In the genomic region with DNA sequence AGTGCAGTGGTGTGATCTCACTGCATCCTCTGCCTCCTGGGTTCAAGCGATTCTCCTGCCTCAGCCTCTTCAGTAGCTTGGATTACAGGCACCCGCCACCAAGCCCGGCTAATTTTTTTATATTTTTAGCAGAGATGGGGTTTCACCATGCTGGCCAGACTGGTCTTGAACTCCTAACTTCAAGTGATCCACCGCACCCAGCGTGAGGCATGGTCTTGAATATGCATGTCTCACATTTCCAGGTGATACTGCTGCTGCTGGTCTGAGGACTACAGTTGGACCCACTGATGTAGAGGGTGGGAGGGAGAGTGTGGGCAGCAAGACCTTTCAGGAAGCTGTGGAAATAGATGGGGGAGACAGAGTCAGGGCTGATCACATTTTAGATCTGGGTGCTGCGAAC, we compare ENCODE assay signal across 27 cellular contexts. TPM values are rescaled to one million over a fixed set of nuclear protein-coding genes. Genes with fewer than 3 reads are reported as not detected.
"Had no signal": no experiment of that assay in that cellular context is flagged by ENCODE, and none has a peak within 500 bp of the region (broad histone marks: within the 10 kb centered on the region; RNA-seq: fewer than 3 reads in every experiment).

No MANE protein-coding gene starts in this region.

- H3K27ac ChIP-seq: adrenal gland, PC-9, VCaP had no signal

- H3K36me3 ChIP-seq: adrenal gland had no signal

- ATAC-seq: activated T-cell treated with anti-CD3 and anti-CD28 coated beads, Interleukin-2, amount 50 U/mL, for 4 hours had no signal

- H3K27me3 ChIP-seq: adrenal gland had no signal

- H3K27me3 Mint-ChIP-seq: activated B cell treated with CpG ODN at 0.5 μM for 24 hours; activated naive CD8-positive, alpha-beta T cell had no signal

- H3K4me3 ChIP-seq: adrenal gland, PC-9 had no signal

- H3K9me3 ChIP-seq: adrenal gland had no signal

- H3K4me3 Mint-ChIP-seq: activated B cell treated with CpG ODN at 0.5 μM for 24 hours; activated naive CD4-positive, alpha-beta T cell treated with anti-CD3 and anti-CD28 coated beads, Interleukin-2, amount 10 ng/mL, durations not matched to agents 7 days and 5 days; activated naive CD8-positive, alpha-beta T cell; activated T-cell treated with anti-CD3 and anti-CD28 coated beads, Interleukin-2, amount 50 U/mL, for 4 hours; activated T-helper 1 cell treated with anti-CD3 and anti-CD28 coated beads, Interleukin-12 subunit alpha, Interleukin-12 subunit beta, Interleukin-2, Interleukin-4 antibody, amounts not matched to agents 30 ng/mL and 10 ng/mL and 1 ng/mL, durations not matched to agents 14 hours and 24 hours and 36 hours; brain had no signal

- H3K9me3 Mint-ChIP-seq: activated B cell treated with CpG ODN at 0.5 μM for 24 hours; activated naive CD4-positive, alpha-beta T cell treated with anti-CD3 and anti-CD28 coated beads, Interleukin-2, amount 10 ng/mL, durations not matched to agents 7 days and 5 days; activated T-cell treated with anti-CD3 and anti-CD28 coated beads, Interleukin-2, amount 50 U/mL, for 4 hours; activated T-helper 1 cell treated with anti-CD3 and anti-CD28 coated beads, Interleukin-12 subunit alpha, Interleukin-12 subunit beta, Interleukin-2, Interleukin-4 antibody, amounts not matched to agents 30 ng/mL and 10 ng/mL and 1 ng/mL, durations not matched to agents 14 hours and 24 hours and 36 hours; brain had no signal

- H3K4me1 Mint-ChIP-seq: activated naive CD4-positive, alpha-beta T cell treated with anti-CD3 and anti-CD28 coated beads, Interleukin-2, amount 10 ng/mL, durations not matched to agents 7 days and 5 days; brain had no signal

- H3K27ac Mint-ChIP-seq: activated B cell treated with CpG ODN at 0.5 μM for 24 hours; activated naive CD8-positive, alpha-beta T cell; brain had no signal

- DNase-seq: activated B cell treated with CpG ODN at 0.5 μM for 24 hours; activated CD4-positive, alpha-beta T cell treated with anti-CD3 and anti-CD28 coated beads for 4 hours; activated CD4-positive, alpha-beta T cell treated with anti-CD3 and anti-CD28 coated beads, Interleukin-2, amount 50 U/mL, for 4 hours; activated CD4-positive, CD25-positive, alpha-beta regulatory T cell treated with anti-CD3 and anti-CD28 coated beads, Interleukin-2, amount 50 U/mL, for 72 hours; activated CD8-positive, alpha-beta memory T cell treated with anti-CD3 and anti-CD28 coated beads, Interleukin-2, amount 50 U/mL, for 4 hours; activated effector memory CD4-positive, alpha-beta T cell treated with Interleukin-2 at 50 U/mL for 16 hours; activated naive CD4-positive, alpha-beta T cell treated with anti-CD3 and anti-CD28 coated beads, Interleukin-2, amount 10 ng/mL, durations not matched to agents 7 days and 5 days; activated T-cell treated with anti-CD3 and anti-CD28 coated beads for 4 hours; activated T-cell treated with anti-CD3 and anti-CD28 coated beads, Interleukin-2, amount 50 U/mL, for 4 hours; adrenal gland; central memory CD4-positive, alpha-beta T cell; NCI-H1092 treated with DMSO at 0.1 percent for 48 hours; NCI-H1417 treated with DMSO at 0.1 percent for 48 hours; NCI-H187 treated with DMSO at 0.1 percent for 48 hours; NCI-H2081; NCI-H345; NCI-H524 treated with DMSO at 0.1 percent for 48 hours; PC-9; Right ventricle myocardium superior; SW 1271; T-helper 1 cell; T-helper 2 cell; T-helper 9 cell had no signal

- H3K36me3 Mint-ChIP-seq: activated naive CD8-positive, alpha-beta T cell had no signal

- H3K4me1 ChIP-seq: adrenal gland had no signal

RNA-seq across cellular contexts. Expression of gene ASAP3, which starts 21.9 kb away (rescaled TPM):
- total RNA-seq: activated T-helper 1 cell treated with anti-CD3 and anti-CD28 coated beads, Interleukin-12 subunit alpha, Interleukin-12 subunit beta, Interleukin-2, Interleukin-4 antibody, amounts not matched to agents 30 ng/mL and 10 ng/mL and 1 ng/mL, durations not matched to agents 14 hours and 24 hours and 36 hours had no signal
